In the genomic region with DNA sequence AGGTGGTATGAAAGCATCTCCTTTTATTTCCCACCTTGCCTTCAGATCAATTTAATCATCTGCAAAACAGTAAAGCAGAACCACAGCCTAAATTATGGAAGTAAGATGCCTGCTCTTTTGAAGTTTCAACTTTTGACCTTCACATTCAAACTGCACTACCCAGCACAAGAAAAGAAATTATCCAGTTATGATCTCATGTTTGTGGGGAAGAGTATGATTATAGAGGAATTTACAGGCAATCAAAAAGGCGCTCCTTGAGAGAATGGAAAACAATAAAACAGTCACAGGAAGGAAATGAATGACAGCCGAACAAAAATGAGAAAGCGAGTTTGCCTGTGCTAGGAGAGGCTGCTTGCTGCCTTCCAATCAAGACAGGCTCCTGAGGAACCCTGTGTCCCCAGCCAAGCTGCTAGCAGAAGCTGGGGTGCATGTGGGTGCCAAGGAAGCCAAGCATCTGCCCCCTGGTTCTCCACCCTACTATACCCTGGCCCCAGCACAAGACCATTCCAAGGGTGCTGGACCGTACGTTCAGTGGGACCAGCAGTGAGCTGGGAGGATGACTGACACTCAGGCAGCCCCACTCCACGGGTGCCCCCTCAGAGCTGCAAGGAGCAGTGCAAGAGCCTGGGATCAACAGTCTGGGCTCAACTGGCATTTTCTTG, we compare ENCODE assay signal across 1 cellular context.
TF ChIP-seq lines count a peak whose summit lies in the region.

No MANE protein-coding gene starts in this region.

TF ChIP-seq in HEK293, 187 proteins besides CTCF, POLR2A, EP300 and RAD21 (continued from another document and continues in another):
- TF ChIP-seq, protein P1, sequence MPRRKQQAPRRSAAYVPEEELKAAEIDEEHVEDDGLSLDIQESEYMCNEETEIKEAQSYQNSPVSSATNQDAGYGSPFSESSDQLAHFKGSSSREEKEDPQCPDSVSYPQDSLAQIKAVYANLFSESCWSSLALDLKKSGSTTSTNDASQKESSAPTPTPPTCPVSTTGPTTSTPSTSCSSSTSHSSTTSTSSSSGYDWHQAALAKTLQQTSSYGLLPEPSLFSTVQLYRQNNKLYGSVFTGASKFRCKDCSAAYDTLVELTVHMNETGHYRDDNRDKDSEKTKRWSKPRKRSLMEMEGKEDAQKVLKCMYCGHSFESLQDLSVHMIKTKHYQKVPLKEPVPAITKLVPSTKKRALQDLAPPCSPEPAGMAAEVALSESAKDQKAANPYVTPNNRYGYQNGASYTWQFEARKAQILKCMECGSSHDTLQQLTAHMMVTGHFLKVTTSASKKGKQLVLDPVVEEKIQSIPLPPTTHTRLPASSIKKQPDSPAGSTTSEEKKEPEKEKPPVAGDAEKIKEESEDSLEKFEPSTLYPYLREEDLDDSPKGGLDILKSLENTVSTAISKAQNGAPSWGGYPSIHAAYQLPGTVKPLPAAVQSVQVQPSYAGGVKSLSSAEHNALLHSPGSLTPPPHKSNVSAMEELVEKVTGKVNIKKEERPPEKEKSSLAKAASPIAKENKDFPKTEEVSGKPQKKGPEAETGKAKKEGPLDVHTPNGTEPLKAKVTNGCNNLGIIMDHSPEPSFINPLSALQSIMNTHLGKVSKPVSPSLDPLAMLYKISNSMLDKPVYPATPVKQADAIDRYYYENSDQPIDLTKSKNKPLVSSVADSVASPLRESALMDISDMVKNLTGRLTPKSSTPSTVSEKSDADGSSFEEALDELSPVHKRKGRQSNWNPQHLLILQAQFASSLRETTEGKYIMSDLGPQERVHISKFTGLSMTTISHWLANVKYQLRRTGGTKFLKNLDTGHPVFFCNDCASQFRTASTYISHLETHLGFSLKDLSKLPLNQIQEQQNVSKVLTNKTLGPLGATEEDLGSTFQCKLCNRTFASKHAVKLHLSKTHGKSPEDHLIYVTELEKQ (tag by site-specific recombination; IDR thresholded peaks at IDR 0.05; ENCODE audit: borderline replicate concordance), result peak; percentile 98
- TF ChIP-seq YY2 (tag by site-specific recombination; IDR thresholded peaks at IDR 0.05), result no peak
- TF ChIP-seq ZNF433 (tag by site-specific recombination; IDR thresholded peaks at IDR 0.05; ENCODE audit: low read depth), result no peak
- no peak for TF ChIP-seq ZNF510 (tag by site-specific recombination; IDR thresholded peaks at IDR 0.05; ENCODE audit: insufficient replicate concordance)
- TF ChIP-seq ZNF544 (tag by site-specific recombination; IDR thresholded peaks at IDR 0.05), result no peak
- TF ChIP-seq, protein P2, sequence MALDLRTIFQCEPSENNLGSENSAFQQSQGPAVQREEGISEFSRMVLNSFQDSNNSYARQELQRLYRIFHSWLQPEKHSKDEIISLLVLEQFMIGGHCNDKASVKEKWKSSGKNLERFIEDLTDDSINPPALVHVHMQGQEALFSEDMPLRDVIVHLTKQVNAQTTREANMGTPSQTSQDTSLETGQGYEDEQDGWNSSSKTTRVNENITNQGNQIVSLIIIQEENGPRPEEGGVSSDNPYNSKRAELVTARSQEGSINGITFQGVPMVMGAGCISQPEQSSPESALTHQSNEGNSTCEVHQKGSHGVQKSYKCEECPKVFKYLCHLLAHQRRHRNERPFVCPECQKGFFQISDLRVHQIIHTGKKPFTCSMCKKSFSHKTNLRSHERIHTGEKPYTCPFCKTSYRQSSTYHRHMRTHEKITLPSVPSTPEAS (tag by site-specific recombination; IDR thresholded peaks at IDR 0.05), result no peak
- TF ChIP-seq HOXD13 (CRISPR knock-in tag; IDR thresholded peaks at IDR 0.05; ENCODE audit: borderline replicate concordance), result peak; percentile 64; the same call in 1 of the 2 replicates
- TF ChIP-seq GLIS1 (tag by site-specific recombination; IDR thresholded peaks at IDR 0.05), result peak; percentile 67
- peak; percentile 16; the same call in 1 of the 2 replicates for TF ChIP-seq ZBTB8A (tag by site-specific recombination; IDR thresholded peaks at IDR 0.05)
- TF ChIP-seq HOXA7 (CRISPR knock-in tag; IDR thresholded peaks at IDR 0.05; ENCODE audit: borderline replicate concordance), result no peak
- TF ChIP-seq ZNF560 (tag by site-specific recombination; IDR thresholded peaks at IDR 0.05; ENCODE audit: borderline replicate concordance), result no peak
- TF ChIP-seq, protein P3, sequence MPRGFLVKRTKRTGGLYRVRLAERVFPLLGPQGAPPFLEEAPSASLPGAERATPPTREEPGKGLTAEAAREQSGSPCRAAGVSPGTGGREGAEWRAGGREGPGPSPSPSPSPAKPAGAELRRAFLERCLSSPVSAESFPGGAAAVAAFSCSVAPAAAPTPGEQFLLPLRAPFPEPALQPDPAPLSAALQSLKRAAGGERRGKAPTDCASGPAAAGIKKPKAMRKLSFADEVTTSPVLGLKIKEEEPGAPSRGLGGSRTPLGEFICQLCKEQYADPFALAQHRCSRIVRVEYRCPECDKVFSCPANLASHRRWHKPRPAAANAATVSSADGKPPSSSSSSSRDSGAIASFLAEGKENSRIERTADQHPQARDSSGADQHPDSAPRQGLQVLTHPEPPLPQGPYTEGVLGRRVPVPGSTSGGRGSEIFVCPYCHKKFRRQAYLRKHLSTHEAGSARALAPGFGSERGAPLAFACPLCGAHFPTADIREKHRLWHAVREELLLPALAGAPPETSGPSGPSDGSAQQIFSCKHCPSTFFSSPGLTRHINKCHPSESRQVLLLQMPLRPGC (tag by site-specific recombination; IDR thresholded peaks at IDR 0.05), result peak; percentile 96
- TF ChIP-seq, protein P4, sequence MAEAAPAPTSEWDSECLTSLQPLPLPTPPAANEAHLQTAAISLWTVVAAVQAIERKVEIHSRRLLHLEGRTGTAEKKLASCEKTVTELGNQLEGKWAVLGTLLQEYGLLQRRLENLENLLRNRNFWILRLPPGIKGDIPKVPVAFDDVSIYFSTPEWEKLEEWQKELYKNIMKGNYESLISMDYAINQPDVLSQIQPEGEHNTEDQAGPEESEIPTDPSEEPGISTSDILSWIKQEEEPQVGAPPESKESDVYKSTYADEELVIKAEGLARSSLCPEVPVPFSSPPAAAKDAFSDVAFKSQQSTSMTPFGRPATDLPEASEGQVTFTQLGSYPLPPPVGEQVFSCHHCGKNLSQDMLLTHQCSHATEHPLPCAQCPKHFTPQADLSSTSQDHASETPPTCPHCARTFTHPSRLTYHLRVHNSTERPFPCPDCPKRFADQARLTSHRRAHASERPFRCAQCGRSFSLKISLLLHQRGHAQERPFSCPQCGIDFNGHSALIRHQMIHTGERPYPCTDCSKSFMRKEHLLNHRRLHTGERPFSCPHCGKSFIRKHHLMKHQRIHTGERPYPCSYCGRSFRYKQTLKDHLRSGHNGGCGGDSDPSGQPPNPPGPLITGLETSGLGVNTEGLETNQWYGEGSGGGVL (tag by site-specific recombination; IDR thresholded peaks at IDR 0.05), result no peak
- TF ChIP-seq, protein P5, sequence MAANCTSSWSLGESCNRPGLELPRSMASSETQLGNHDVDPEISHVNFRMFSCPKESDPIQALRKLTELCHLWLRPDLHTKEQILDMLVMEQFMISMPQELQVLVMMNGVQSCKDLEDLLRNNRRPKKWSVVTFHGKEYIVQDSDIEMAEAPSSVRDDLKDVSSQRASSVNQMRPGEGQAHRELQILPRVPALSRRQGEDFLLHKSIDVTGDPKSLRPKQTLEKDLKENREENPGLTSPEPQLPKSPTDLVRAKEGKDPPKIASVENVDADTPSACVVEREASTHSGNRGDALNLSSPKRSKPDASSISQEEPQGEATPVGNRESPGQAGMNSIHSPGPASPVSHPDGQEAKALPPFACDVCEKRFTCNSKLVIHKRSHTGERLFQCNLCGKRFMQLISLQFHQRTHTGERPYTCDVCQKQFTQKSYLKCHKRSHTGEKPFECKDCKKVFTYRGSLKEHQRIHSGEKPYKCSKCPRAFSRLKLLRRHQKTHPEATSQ (tag by site-specific recombination; IDR thresholded peaks at IDR 0.05), result no peak
- TF ChIP-seq ZNF837 (tag by site-specific recombination; IDR thresholded peaks at IDR 0.05), result no peak
- peak; percentile 79 for TF ChIP-seq ZBTB21 (tag by site-specific recombination; IDR thresholded peaks at IDR 0.05)
- no peak for TF ChIP-seq REPIN1 (tag by site-specific recombination; IDR thresholded peaks at IDR 0.05; ENCODE audit: low read depth)
- TF ChIP-seq, protein P6, sequence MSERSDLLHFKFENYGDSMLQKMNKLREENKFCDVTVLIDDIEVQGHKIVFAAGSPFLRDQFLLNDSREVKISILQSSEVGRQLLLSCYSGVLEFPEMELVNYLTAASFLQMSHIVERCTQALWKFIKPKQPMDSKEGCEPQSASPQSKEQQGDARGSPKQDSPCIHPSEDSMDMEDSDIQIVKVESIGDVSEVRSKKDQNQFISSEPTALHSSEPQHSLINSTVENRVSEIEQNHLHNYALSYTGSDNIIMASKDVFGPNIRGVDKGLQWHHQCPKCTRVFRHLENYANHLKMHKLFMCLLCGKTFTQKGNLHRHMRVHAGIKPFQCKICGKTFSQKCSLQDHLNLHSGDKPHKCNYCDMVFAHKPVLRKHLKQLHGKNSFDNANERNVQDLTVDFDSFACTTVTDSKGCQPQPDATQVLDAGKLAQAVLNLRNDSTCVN (tag by site-specific recombination; optimal IDR thresholded peaks at IDR 0.05), result no peak
- 0 out of 2 replicates have a peak, but pooled peaks have one; percentile 67 for TF ChIP-seq ZNF394 (tag by site-specific recombination; IDR thresholded peaks at IDR 0.05; ENCODE audit: borderline replicate concordance)
- TF ChIP-seq, protein P7, sequence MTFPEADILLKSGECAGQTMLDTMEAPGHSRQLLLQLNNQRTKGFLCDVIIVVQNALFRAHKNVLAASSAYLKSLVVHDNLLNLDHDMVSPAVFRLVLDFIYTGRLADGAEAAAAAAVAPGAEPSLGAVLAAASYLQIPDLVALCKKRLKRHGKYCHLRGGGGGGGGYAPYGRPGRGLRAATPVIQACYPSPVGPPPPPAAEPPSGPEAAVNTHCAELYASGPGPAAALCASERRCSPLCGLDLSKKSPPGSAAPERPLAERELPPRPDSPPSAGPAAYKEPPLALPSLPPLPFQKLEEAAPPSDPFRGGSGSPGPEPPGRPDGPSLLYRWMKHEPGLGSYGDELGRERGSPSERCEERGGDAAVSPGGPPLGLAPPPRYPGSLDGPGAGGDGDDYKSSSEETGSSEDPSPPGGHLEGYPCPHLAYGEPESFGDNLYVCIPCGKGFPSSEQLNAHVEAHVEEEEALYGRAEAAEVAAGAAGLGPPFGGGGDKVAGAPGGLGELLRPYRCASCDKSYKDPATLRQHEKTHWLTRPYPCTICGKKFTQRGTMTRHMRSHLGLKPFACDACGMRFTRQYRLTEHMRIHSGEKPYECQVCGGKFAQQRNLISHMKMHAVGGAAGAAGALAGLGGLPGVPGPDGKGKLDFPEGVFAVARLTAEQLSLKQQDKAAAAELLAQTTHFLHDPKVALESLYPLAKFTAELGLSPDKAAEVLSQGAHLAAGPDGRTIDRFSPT (tag by site-specific recombination; IDR thresholded peaks at IDR 0.05), result peak; percentile 77
- TF ChIP-seq SP2 (tag by site-specific recombination; IDR thresholded peaks at IDR 0.05), result no peak; the same call in 1 of the 2 replicates
- no peak for TF ChIP-seq ZNF16 (tag by site-specific recombination; IDR thresholded peaks at IDR 0.05; ENCODE audit: low read depth)
- TF ChIP-seq ZBTB20 (tag by site-specific recombination; IDR thresholded peaks at IDR 0.05), result no peak
- TF ChIP-seq ZFP69B (tag by site-specific recombination; IDR thresholded peaks at IDR 0.05), result peak; percentile 59
- no peak; the same call in 1 of the 2 replicates for TF ChIP-seq KLF10 (tag by site-specific recombination; IDR thresholded peaks at IDR 0.05)
- no peak for TF ChIP-seq ZBTB48 (tag by site-specific recombination; IDR thresholded peaks at IDR 0.05)
- peak; percentile 96 for TF ChIP-seq ZNF335 (tag by site-specific recombination; conservative IDR thresholded peaks at IDR 0.05)
- no peak for TF ChIP-seq ZNF19 (tag by site-specific recombination; IDR thresholded peaks at IDR 0.05; ENCODE audit: low read depth)
- TF ChIP-seq, protein P8, sequence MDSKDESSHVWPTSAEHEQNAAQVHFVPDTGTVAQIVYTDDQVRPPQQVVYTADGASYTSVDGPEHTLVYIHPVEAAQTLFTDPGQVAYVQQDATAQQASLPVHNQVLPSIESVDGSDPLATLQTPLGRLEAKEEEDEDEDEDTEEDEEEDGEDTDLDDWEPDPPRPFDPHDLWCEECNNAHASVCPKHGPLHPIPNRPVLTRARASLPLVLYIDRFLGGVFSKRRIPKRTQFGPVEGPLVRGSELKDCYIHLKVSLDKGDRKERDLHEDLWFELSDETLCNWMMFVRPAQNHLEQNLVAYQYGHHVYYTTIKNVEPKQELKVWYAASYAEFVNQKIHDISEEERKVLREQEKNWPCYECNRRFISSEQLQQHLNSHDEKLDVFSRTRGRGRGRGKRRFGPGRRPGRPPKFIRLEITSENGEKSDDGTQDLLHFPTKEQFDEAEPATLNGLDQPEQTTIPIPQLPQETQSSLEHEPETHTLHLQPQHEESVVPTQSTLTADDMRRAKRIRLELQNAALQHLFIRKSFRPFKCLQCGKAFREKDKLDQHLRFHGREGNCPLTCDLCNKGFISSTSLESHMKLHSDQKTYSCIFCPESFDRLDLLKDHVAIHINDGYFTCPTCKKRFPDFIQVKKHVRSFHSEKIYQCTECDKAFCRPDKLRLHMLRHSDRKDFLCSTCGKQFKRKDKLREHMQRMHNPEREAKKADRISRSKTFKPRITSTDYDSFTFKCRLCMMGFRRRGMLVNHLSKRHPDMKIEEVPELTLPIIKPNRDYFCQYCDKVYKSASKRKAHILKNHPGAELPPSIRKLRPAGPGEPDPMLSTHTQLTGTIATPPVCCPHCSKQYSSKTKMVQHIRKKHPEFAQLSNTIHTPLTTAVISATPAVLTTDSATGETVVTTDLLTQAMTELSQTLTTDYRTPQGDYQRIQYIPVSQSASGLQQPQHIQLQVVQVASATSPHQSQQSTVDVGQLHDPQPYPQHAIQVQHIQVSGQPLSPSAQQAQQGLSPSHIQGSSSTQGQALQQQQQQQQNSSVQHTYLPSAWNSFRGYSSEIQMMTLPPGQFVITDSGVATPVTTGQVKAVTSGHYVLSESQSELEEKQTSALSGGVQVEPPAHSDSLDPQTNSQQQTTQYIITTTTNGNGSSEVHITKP (tag by site-specific recombination; IDR thresholded peaks at IDR 0.05), result no peak
- TF ChIP-seq ZNF292 (tag by site-specific recombination; IDR thresholded peaks at IDR 0.05; ENCODE audit: borderline replicate concordance, low read depth), result no peak
- no peak for TF ChIP-seq GLI4 (tag by site-specific recombination; IDR thresholded peaks at IDR 0.05)
- TF ChIP-seq GFI1B (tag by site-specific recombination; IDR thresholded peaks at IDR 0.05), result no peak
- no peak for TF ChIP-seq ZNF747 (tag by site-specific recombination; IDR thresholded peaks at IDR 0.05)
- peak; percentile 46; the same call in 1 of the 2 replicates for TF ChIP-seq ZNF324 (tag by site-specific recombination; IDR thresholded peaks at IDR 0.05)
- TF ChIP-seq, protein P9, sequence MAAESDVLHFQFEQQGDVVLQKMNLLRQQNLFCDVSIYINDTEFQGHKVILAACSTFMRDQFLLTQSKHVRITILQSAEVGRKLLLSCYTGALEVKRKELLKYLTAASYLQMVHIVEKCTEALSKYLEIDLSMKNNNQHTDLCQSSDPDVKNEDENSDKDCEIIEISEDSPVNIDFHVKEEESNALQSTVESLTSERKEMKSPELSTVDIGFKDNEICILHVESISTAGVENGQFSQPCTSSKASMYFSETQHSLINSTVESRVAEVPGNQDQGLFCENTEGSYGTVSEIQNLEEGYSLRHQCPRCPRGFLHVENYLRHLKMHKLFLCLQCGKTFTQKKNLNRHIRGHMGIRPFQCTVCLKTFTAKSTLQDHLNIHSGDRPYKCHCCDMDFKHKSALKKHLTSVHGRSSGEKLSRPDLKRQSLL (tag by site-specific recombination; IDR thresholded peaks at IDR 0.05), result no peak
- TF ChIP-seq EGR2 (tag by site-specific recombination; IDR thresholded peaks at IDR 0.05; ENCODE audit: low read depth), result no peak
- TF ChIP-seq, protein P10, sequence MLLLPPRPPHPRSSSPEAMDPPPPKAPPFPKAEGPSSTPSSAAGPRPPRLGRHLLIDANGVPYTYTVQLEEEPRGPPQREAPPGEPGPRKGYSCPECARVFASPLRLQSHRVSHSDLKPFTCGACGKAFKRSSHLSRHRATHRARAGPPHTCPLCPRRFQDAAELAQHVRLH (tag by site-specific recombination; IDR thresholded peaks at IDR 0.05), result no peak
- no peak for TF ChIP-seq ZSCAN16 (tag by site-specific recombination; IDR thresholded peaks at IDR 0.05)
- no peak for TF ChIP-seq ZBTB17 (tag by site-specific recombination; IDR thresholded peaks at IDR 0.05)
- TF ChIP-seq IKZF3 (tag by site-specific recombination; IDR thresholded peaks at IDR 0.05), result no peak; the same call in 1 of the 2 replicates
